Comparison of ENCODE assay signal across 29 cellular contexts in genomic region chr4:24179201-24179840, GRCh38.
"Had no signal": no experiment of that assay in that cellular context is flagged by ENCODE, and none has a peak within 500 bp of the region (broad histone marks: within the 10 kb centered on the region; RNA-seq: fewer than 3 reads in every experiment).

No MANE protein-coding gene starts in this region.

- DNase-seq: activated B cell treated with CpG ODN at 0.5 μM for 24 hours; activated CD4-positive, alpha-beta T cell treated with anti-CD3 and anti-CD28 coated beads, Interleukin-2, amount 50 U/mL, for 1 hour; activated CD8-positive, alpha-beta T cell treated with anti-CD3 and anti-CD28 coated beads for 36 hours; activated gamma-delta T cell treated with Interleukin-2 at 50 U/mL for 16 hours; activated naive CD4-positive, alpha-beta T cell treated with anti-CD3 and anti-CD28 coated beads, Interleukin-2, amount 50 U/mL, for 16 hours; activated T-cell treated with anti-CD3 and anti-CD28 coated beads, Interleukin-2, amount 50 U/mL, for 4 hours; amniotic stem cell; central memory CD4-positive, alpha-beta T cell; esophagus squamous epithelium; gastrocnemius medialis; glutamatergic neuron; islet precursor cell; left cardiac atrium; naive thymus-derived CD8-positive, alpha-beta T cell; occipital lobe; psoas muscle; stimulated activated CD4-positive, alpha-beta T cell treated with anti-CD3 and anti-CD28 coated beads, Interleukin-15, amount 100 ng/mL, for 24 hours; stimulated activated CD4-positive, alpha-beta T cell treated with anti-CD3 and anti-CD28 coated beads, Interleukin-2, amount 100 ng/mL, for 24 hours; stimulated activated naive B cell treated with anti-CD40 and anti-IgM and Interleukin-4, amounts not matched to agents 10 μg/mL and 1 μg/mL and 100 μg/mL, for 72 hours; stomach; T-helper 2 cell; thyroid gland; upper lobe of left lung had no signal

- H3K27me3 Mint-ChIP-seq: activated B cell treated with CpG ODN at 0.5 μM for 24 hours; activated CD8-positive, alpha-beta T cell treated with anti-CD3 and anti-CD28 coated beads for 36 hours; activated T-helper 17 cell treated with anti-CD3 and anti-CD28 coated beads, Interleukin-2, amount 50 U/mL, for 72 hours; stimulated activated naive B cell treated with anti-CD40 and anti-IgM and Interleukin-4, amounts not matched to agents 10 μg/mL and 1 μg/mL and 100 μg/mL, for 72 hours had no signal

- H3K79me2 ChIP-seq: parathyroid adenoma had no signal

- H2AFZ ChIP-seq: neural progenitor cell, parathyroid adenoma had no signal

- ATAC-seq: activated CD8-positive, alpha-beta T cell treated with anti-CD3 and anti-CD28 coated beads for 36 hours; activated T-cell treated with anti-CD3 and anti-CD28 coated beads, Interleukin-2, amount 50 U/mL, for 4 hours; activated T-helper 17 cell treated with anti-CD3 and anti-CD28 coated beads, Interleukin-2, amount 50 U/mL, for 72 hours; gastrocnemius medialis; left cardiac atrium; naive thymus-derived CD8-positive, alpha-beta T cell; psoas muscle; stimulated activated naive B cell treated with anti-CD40 and anti-IgM and Interleukin-4, amounts not matched to agents 10 μg/mL and 1 μg/mL and 100 μg/mL, for 72 hours had no signal

- H3K27ac Mint-ChIP-seq: activated B cell treated with CpG ODN at 0.5 μM for 24 hours; activated CD8-positive, alpha-beta T cell treated with anti-CD3 and anti-CD28 coated beads for 36 hours; activated T-helper 17 cell treated with anti-CD3 and anti-CD28 coated beads, Interleukin-2, amount 50 U/mL, for 72 hours; mesothelial cell of epicardium; naive thymus-derived CD8-positive, alpha-beta T cell; neural progenitor cell; stimulated activated naive B cell treated with anti-CD40 and anti-IgM and Interleukin-4, amounts not matched to agents 10 μg/mL and 1 μg/mL and 100 μg/mL, for 72 hours had no signal

- H3K36me3 Mint-ChIP-seq: mesothelial cell of epicardium; stimulated activated naive B cell treated with anti-CD40 and anti-IgM and Interleukin-4, amounts not matched to agents 10 μg/mL and 1 μg/mL and 100 μg/mL, for 72 hours had no signal

- H3K4me2 ChIP-seq: neural progenitor cell had no signal

- H3K9ac ChIP-seq: neural progenitor cell, parathyroid adenoma had no signal

- H3K4me3 Mint-ChIP-seq: activated B cell treated with CpG ODN at 0.5 μM for 24 hours; activated CD8-positive, alpha-beta T cell treated with anti-CD3 and anti-CD28 coated beads for 36 hours; activated T-cell treated with anti-CD3 and anti-CD28 coated beads, Interleukin-2, amount 50 U/mL, for 4 hours; activated T-helper 17 cell treated with anti-CD3 and anti-CD28 coated beads, Interleukin-2, amount 50 U/mL, for 72 hours; mesothelial cell of epicardium; naive thymus-derived CD8-positive, alpha-beta T cell; neural progenitor cell; stimulated activated naive B cell treated with anti-CD40 and anti-IgM and Interleukin-4, amounts not matched to agents 10 μg/mL and 1 μg/mL and 100 μg/mL, for 72 hours had no signal

- H3K4me1 ChIP-seq: gastrocnemius medialis, neural progenitor cell, parathyroid adenoma, psoas muscle, stomach, thyroid gland, upper lobe of left lung, vagina had no signal

- H3K4me1 Mint-ChIP-seq: activated B cell treated with CpG ODN at 0.5 μM for 24 hours; activated T-helper 17 cell treated with anti-CD3 and anti-CD28 coated beads, Interleukin-2, amount 50 U/mL, for 72 hours; mesothelial cell of epicardium; naive thymus-derived CD8-positive, alpha-beta T cell; neural progenitor cell; stimulated activated naive B cell treated with anti-CD40 and anti-IgM and Interleukin-4, amounts not matched to agents 10 μg/mL and 1 μg/mL and 100 μg/mL, for 72 hours had no signal

- H3K36me3 ChIP-seq: esophagus squamous epithelium, gastrocnemius medialis, neural progenitor cell, stomach, thyroid gland, upper lobe of left lung, vagina had no signal

- H3K4me3 ChIP-seq: esophagus squamous epithelium, gastrocnemius medialis, neural progenitor cell, psoas muscle, stomach, thyroid gland, upper lobe of left lung, vagina had no signal

- H3K9me3 ChIP-seq: esophagus squamous epithelium, gastrocnemius medialis, psoas muscle, stomach, thyroid gland, upper lobe of left lung, vagina had no signal

- H3K27me3 ChIP-seq: gastrocnemius medialis, neural progenitor cell, stomach, thyroid gland, upper lobe of left lung, vagina had no signal

- H3K27ac ChIP-seq: epithelial cell of prostate, esophagus squamous epithelium, gastrocnemius medialis, neural progenitor cell, parathyroid adenoma, psoas muscle, stomach, thyroid gland, upper lobe of left lung, vagina had no signal

- H3K9me3 Mint-ChIP-seq: neural progenitor cell had no signal
